11 cellular contexts compared by ENCODE assay signal in the genomic region with DNA sequence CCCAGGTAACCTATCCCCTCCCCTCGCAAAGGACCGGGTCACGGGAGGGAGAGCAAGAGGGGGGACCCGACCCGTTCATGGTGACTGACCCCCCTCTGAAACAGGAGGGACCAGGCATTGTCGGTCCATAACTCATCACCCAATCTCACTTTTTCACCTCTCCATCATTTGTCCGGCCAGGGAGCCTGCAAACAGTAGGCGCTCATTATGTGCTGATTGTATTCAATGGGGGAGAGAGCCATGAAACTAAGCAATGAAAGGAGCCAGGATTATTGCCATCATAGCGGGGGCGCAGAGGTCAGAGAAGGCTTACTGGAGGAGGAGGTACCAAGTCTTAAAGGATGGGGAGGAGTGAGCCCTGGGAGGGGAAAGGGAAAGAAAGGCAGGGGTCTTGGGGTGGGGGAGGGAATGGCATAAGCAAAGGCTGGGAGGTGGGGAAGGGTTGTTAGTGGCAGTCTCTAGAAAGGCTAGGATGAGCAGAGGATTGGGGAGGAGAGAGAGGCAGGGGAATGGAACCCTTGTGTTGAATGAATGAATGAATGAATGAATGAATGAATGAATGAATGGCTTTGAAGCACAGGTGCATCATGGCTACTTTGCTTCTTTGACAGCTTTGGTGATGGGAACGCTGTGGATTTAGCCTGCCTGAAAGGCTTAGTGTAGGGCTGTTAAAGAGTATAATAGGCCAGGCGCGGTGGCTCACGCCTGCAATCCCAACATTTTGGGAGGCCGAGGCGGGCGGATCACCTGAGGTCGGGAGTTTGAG. TPM values are rescaled to one million over a fixed set of nuclear protein-coding genes. Genes with fewer than 3 reads are reported as not detected.
DNase-seq lines count a peak whose midpoint lies in the region; ATAC-seq and TF ChIP-seq lines count a peak whose summit lies in the region.
"Had no signal": no experiment of that assay in that cellular context is flagged by ENCODE, and none has a peak within 500 bp of the region (broad histone marks: within the 10 kb centered on the region; RNA-seq: fewer than 3 reads in every experiment).

No MANE protein-coding gene starts in this region.

- no peak for TF ChIP-seq POLR2A in esophagus squamous epithelium (IDR thresholded peaks at IDR 0.05)

- intact Hi-C loops in Panc1 (cut with micrococcal nuclease; ENCODE audit: unreplicated experiment) (no loop called here), esophagus squamous epithelium (cut with DNase I) (no loop called here)

- H3K36me3 ChIP-seq in Panc1 (ENCODE audit: control insufficient read depth, insufficient read depth, low read length) (no peaks in the 10 kb centered on the region; the same call in 1 of the 2 replicates), esophagus squamous epithelium (peaks cover 0 to 37% (median 10%) of the 10 kb centered on the region in 3 donors)
- H3K36me3 ChIP-seq: pancreas had no signal

- no peaks in the 10 kb centered on the region for H3K27me3 ChIP-seq in Panc1 (ENCODE audit: control insufficient read depth, insufficient read depth, low read length)
- no peaks in the 10 kb centered on the region for H3K27me3 ChIP-seq in esophagus squamous epithelium
- H3K27me3 ChIP-seq: pancreas had no signal

- POLR2A ChIA-PET in Panc1 (lab: Charles Lee), result no interaction called here

- H3K9me3 ChIP-seq in Panc1 (ENCODE audit: control insufficient read depth, insufficient read depth, low read depth, low read length), result no peaks in the 10 kb centered on the region
- H3K9me3 ChIP-seq in esophagus squamous epithelium, result no peaks in the 10 kb centered on the region
- H3K9me3 ChIP-seq: pancreas had no signal

- peak overlapping the region; percentile 97 for H3K4me3 ChIP-seq in GM12864 (ENCODE audit: low read depth, low read length)
- peak overlapping the region; percentile 78 to 80 for H3K4me3 ChIP-seq in Panc1 (ENCODE audit: low read depth in 2 of 2, low read length in 2 of 2)
- peak overlapping the region; percentile 89 to 99 (median 99) for H3K4me3 ChIP-seq in esophagus squamous epithelium
- peak overlapping the region; percentile 82 for H3K4me3 ChIP-seq in skeletal muscle cell (ENCODE audit: low read depth, low read length)

- CTCF ChIA-PET in Panc1 (lab: Charles Lee), result no interaction called here

- H3K4me1 ChIP-seq in Panc1 (ENCODE audit: control insufficient read depth, insufficient read depth, low read length) (no peaks in the 10 kb centered on the region), esophagus squamous epithelium (peaks cover 4 to 24% (median 17%) of the 10 kb centered on the region in 3 donors)
- H3K4me1 ChIP-seq: pancreas had no signal

- ATAC-seq in Panc1, result no peak

- in situ Hi-C loops in Panc1 (cut with HindIII; ENCODE audit: low pct_unique_long_range_greater_than_20kb, low sequenced_read_pairs), result no loop called here

- no peak overlapping the region for H3K27ac ChIP-seq in Panc1 (ENCODE audit: low read length)
- peak overlapping the region; percentile 89 to 94 (median 91) for H3K27ac ChIP-seq in esophagus squamous epithelium
- H3K27ac ChIP-seq: HL-60 had no signal

- TF ChIP-seq CTCF in GM12864 (IDR thresholded peaks at IDR 0.05; ENCODE audit: low read depth, low read length, missing control alignments), result no peak
- no peak for TF ChIP-seq CTCF in Panc1 (IDR thresholded peaks at IDR 0.05)
- TF ChIP-seq CTCF in esophagus squamous epithelium (IDR thresholded peaks at IDR 0.05), result no peak

- BruUV-seq in Panc1 (replicated peaks; lab: Mats Ljungman, UMichigan), result TSS peak; percentile 77

- DNase-seq in GM12864 (ENCODE audit: low read depth) (no peak), Panc1 (ENCODE audit: low read depth, low spot score) (no peak), esophagus squamous epithelium (lab: John Stamatoyannopoulos, UW) (no peak), skeletal muscle cell (ENCODE audit: low read depth) (no peak), hippocampal formation (lab: John Stamatoyannopoulos, UW) (no peak), NOMO-1 treated with dmso at 0.1 percent for 144 hours (lab: John Stamatoyannopoulos, UW; ENCODE audit: unreplicated experiment) (no peak), hepatic stellate cell (ENCODE audit: low spot score) (no peak)
- no peak for DNase-seq in activated effector memory CD4-positive, alpha-beta T cell treated with anti-CD3 and anti-CD28 coated beads, Interleukin-2, amount 50 U/mL, for 16 hours
- DNase-seq: effector CD4-positive, alpha-beta T cell had no signal

- 86 to 90% methylated on average over 10 to 18 of the region's 18 CpGs for WGBS in esophagus squamous epithelium, 2 donors

RNA-seq across cellular contexts. Expression of gene SHFL, which starts 1.4 kb away (rescaled TPM):
- total RNA-seq in Panc1 (2021; ENCODE audit: unreplicated experiment) (17.4 TPM), esophagus squamous epithelium (10 to 100 TPM in 3 of 4 donors, 1 to 10 TPM in 1; 10.0 to 23.7 (median 14.7) TPM)
- 21.7 TPM for polyA plus RNA-seq in Panc1 (2012; ENCODE audit: insufficient read length)

RNA-seq across cellular contexts. Expression of gene ANGPTL6, which starts 15.0 kb away (rescaled TPM):
- total RNA-seq in Panc1 (2021; ENCODE audit: unreplicated experiment), result 0.74 TPM
- polyA plus RNA-seq in Panc1 (2012; ENCODE audit: insufficient read length), result 0.87 TPM
- total RNA-seq in esophagus squamous epithelium, result under 1 TPM in 1 of 4 donors, not detected in 3; 0.42 TPM

RNA-seq across cellular contexts. Expression of gene PPAN, which starts 18.7 kb away (rescaled TPM):
- total RNA-seq in Panc1 (2021; ENCODE audit: unreplicated experiment) (63.3 TPM), esophagus squamous epithelium (10 to 100 TPM; 31.9 to 56.1 (median 39.6) TPM)
- polyA plus RNA-seq in Panc1 (2012; ENCODE audit: insufficient read length), result 72.0 TPM

RNA-seq across cellular contexts. Expression of gene P2RY11, which starts 24.0 kb away (rescaled TPM):
- 12.5 TPM for total RNA-seq in Panc1 (2021; ENCODE audit: unreplicated experiment)
- 18.5 TPM for polyA plus RNA-seq in Panc1 (2012; ENCODE audit: insufficient read length)
- total RNA-seq in esophagus squamous epithelium, result 1 to 10 TPM; 2.9 to 9.2 (median 5.8) TPM

RNA-seq across cellular contexts. Expression of gene EIF3G, which starts 32.2 kb away (rescaled TPM):
- 233 TPM for total RNA-seq in Panc1 (2021; ENCODE audit: unreplicated experiment)
- 320 TPM for polyA plus RNA-seq in Panc1 (2012; ENCODE audit: insufficient read length)
- 100 to 1,000 TPM; 146 to 253 (median 183) TPM for total RNA-seq in esophagus squamous epithelium
